In genomic region chr9:37449877-37450632, GRCh38 we compare ENCODE assay signal across 16 cellular contexts. TPM values are rescaled to one million over a fixed set of nuclear protein-coding genes. Genes with fewer than 3 reads are reported as not detected.
DNase-seq lines count a peak whose midpoint lies in the region; ATAC-seq and TF ChIP-seq lines count a peak whose summit lies in the region.
"Had no signal": no experiment of that assay in that cellular context is flagged by ENCODE, and none has a peak within 500 bp of the region (broad histone marks: within the 10 kb centered on the region; RNA-seq: fewer than 3 reads in every experiment).

No MANE protein-coding gene starts in this region.

- H3K4me2 ChIP-seq in PC-9, result no peak overlapping the region

- 0 out of 2 replicates have a peak, but pooled peaks cover 7% of the 10 kb centered on the region for H3F3A ChIP-seq in PC-9 (ENCODE audit: insufficient read depth, low read depth)

- no peaks in the 10 kb centered on the region for H3K36me3 ChIP-seq in PC-9 (ENCODE audit: low read depth)
- H3K36me3 ChIP-seq: adrenal gland had no signal

- peaks cover 2% of the 10 kb centered on the region; the same call in 1 of the 2 replicates for H4K20me1 ChIP-seq in PC-9 (ENCODE audit: insufficient read depth)

- no peak for TF ChIP-seq CTCF in foreskin fibroblast (IDR thresholded peaks at IDR 0.05; ENCODE audit: low read depth, low read length)
- TF ChIP-seq CTCF in PC-9 (conservative IDR thresholded peaks at IDR 0.05), result no peak

- H3K27ac ChIP-seq in PC-9, result no peak overlapping the region
- H3K27ac ChIP-seq: adrenal gland, HL-60, stomach had no signal

- H3K9me3 ChIP-seq in PC-9 (ENCODE audit: insufficient read depth, low read depth), result no peaks in the 10 kb centered on the region
- H3K9me3 ChIP-seq: adrenal gland, stomach had no signal

- H3K4me3 ChIP-seq in foreskin fibroblast (ENCODE audit: low read depth in 1 of 2, low read length in 2 of 2), result no peak overlapping the region
- no peak overlapping the region for H3K4me3 ChIP-seq in PC-9
- H3K4me3 ChIP-seq: adrenal gland, stomach had no signal

- CTCF ChIA-PET in PC-9 (lab: Charles Lee), result no interaction called here

- intact Hi-C loops in PC-9 (cut with micrococcal nuclease; ENCODE audit: unreplicated experiment), result no loop called here

- H3K4me1 ChIP-seq in PC-9 (replicated peaks; ENCODE audit: insufficient read depth), result peaks cover 16% of the 10 kb centered on the region

- peaks cover 38% of the 10 kb centered on the region for H3K79me2 ChIP-seq in PC-9 (ENCODE audit: low read depth)

- POLR2A ChIA-PET in PC-9 (lab: Charles Lee; ENCODE audit: unreplicated experiment), result no interaction called here

- H2AFZ ChIP-seq in PC-9, result no peak overlapping the region

- BruUV-seq in PC-9 (replicated peaks; lab: Mats Ljungman, UMichigan), result no TSS peak

- DNase-seq in ELF-1 (ENCODE audit: low read depth, low spot score) (peak; percentile 60), RPMI7951 (ENCODE audit: low read depth) (peak; percentile 49), globus pallidus (ENCODE audit: low spot score) (peak; percentile 88), nucleus accumbens (lab: John Stamatoyannopoulos, UW) (peak in 42 of 56 donors; percentile 10 to 77 (median 49)), DMS53 (lab: John Stamatoyannopoulos, UW) (no peak), foreskin fibroblast (no peak), PC-9 (no peak)
- DNase-seq: DMS 273 treated with DMSO at 0.1 percent for 48 hours; erythroblast; NCI-H1694; NCI-H510A; stimulated activated CD4-positive, alpha-beta T cell treated with anti-CD3 and anti-CD28 coated beads, Interleukin-15, amount 100 ng/mL, for 24 hours; stomach had no signal

- no peak for ATAC-seq in HG03280 (IDR thresholded peaks at IDR 0.05; ENCODE audit: unreplicated experiment)

- no peaks in the 10 kb centered on the region for H3K9me2 ChIP-seq in PC-9 (ENCODE audit: insufficient read depth)

- H3K27me3 ChIP-seq in PC-9 (ENCODE audit: insufficient read depth, low read depth), result no peaks in the 10 kb centered on the region
- H3K27me3 ChIP-seq: adrenal gland, stomach had no signal

RNA-seq across cellular contexts. Expression of gene ZBTB5, which starts 15.2 kb away (rescaled TPM):
- total RNA-seq in RPMI7951 (2014; rRNA removed; shearing (Covaris generic)), result 9.7 and 12.0 TPM in 2 replicates
- 7.7 and 8.8 TPM in 2 replicates for total RNA-seq in PC-9 (2021)

RNA-seq across cellular contexts. Expression of gene GRHPR, which starts 27.6 kb away (rescaled TPM):
- 129 and 139 TPM in 2 replicates for total RNA-seq in RPMI7951 (2014; rRNA removed; shearing (Covaris generic))
- 77.2 and 85.4 TPM in 2 replicates for total RNA-seq in PC-9 (2021)

RNA-seq across cellular contexts. Expression of gene POLR1E, which starts 35.7 kb away (rescaled TPM):
- total RNA-seq in RPMI7951 (2014; rRNA removed; shearing (Covaris generic)), result 30.3 and 31.7 TPM in 2 replicates
- 19.7 and 21.8 TPM in 2 replicates for total RNA-seq in PC-9 (2021)

Comparison
In these comparisons a context has a peak if more than half of its experiments do, and no peak if none do; other contexts are left out.
1. DNase-seq: peak in ELF-1 (single experiment), RPMI7951 (single experiment), globus pallidus (single experiment) and nucleus accumbens (42 of 56); none in DMS53 (single experiment), foreskin fibroblast (0 of 2) and PC-9 (0 of 2).